In the genomic region with DNA sequence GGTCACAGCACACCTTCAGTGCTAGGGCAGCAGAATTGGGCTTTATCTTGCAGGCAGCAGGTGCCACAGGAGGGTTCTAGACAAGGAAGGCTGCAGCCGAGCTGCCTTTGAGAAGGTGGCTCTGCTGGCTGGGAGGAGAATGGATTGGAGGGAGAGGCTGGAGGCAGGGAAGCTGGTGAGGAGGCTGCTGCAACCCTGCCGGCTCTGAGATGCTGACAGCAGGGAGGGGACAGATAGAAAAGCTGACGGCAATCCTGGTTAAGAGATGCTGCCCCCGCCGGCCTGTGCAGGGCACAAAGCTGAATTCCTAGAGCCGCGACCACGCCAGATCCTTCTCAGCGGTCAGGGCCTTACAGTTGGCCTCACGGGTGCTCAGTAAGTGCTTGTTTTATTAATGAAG, we compare ENCODE assay signal across 18 cellular contexts.
"Had no signal": no experiment of that assay in that cellular context is flagged by ENCODE, and none has a peak within 500 bp of the region (broad histone marks: within the 10 kb centered on the region; RNA-seq: fewer than 3 reads in every experiment).

No MANE protein-coding gene starts in this region.

- H3K4me1 Mint-ChIP-seq: immature natural killer cell, nephron had no signal

- H3K4me3 Mint-ChIP-seq: effector memory CD8-positive, alpha-beta T cell; immature natural killer cell; nephron had no signal

- H3K27ac ChIP-seq: esophagus squamous epithelium, gastroesophageal sphincter, ovary had no signal

- H3K9me3 ChIP-seq: ovary had no signal

- DNase-seq: effector memory CD8-positive, alpha-beta T cell; esophagus squamous epithelium; foreskin fibroblast; glutamatergic neuron; immature natural killer cell; left ventricle myocardium superior; mesenchymal stem cell; midbrain; ovary; small intestine; stimulated activated CD4-positive, alpha-beta T cell treated with anti-CD3 and anti-CD28 coated beads, Interleukin-12 subunit alpha, Interleukin-12 subunit beta, amount 100 ng/mL, for 4 hours; stimulated activated naive CD4-positive, alpha-beta T cell treated with Interleukin-2 at 50 U/mL for 16 hours; trophoblast cell had no signal

- H3K4me3 ChIP-seq: esophagus squamous epithelium, gastroesophageal sphincter, lung, ovary had no signal

- FAIRE-seq: keratinocyte, small intestine had no signal

- ATAC-seq: effector memory CD8-positive, alpha-beta T cell; gastroesophageal sphincter; left ventricle myocardium superior; right cardiac atrium had no signal

- H3K27ac Mint-ChIP-seq: immature natural killer cell, nephron had no signal

- H3K36me3 ChIP-seq: esophagus squamous epithelium, gastroesophageal sphincter, ovary had no signal

- H3K4me1 ChIP-seq: esophagus squamous epithelium, gastroesophageal sphincter had no signal

- H3K27me3 ChIP-seq: ovary had no signal
